Comparison of ENCODE assay signal across 8 cellular contexts in genomic region chr6:52551483-52552277, GRCh38. TPM values are rescaled to one million over a fixed set of nuclear protein-coding genes. Genes with fewer than 3 reads are reported as not detected.
DNase-seq lines count a peak whose midpoint lies in the region; ATAC-seq and TF ChIP-seq lines count a peak whose summit lies in the region.

No MANE protein-coding gene starts in this region.

- no peak overlapping the region for H2AFZ ChIP-seq in DND-41 (ENCODE audit: low read depth, low read length)

- intact Hi-C loops in colonic mucosa (cut with DNase I): loop anchor here (1.0 kb wide), 1 partner anchor 23 kb away; no protein-coding TSS in a partner anchor
- intact Hi-C loops in right lobe of liver (cut with DNase I): no loop called here
- intact Hi-C loops in uterus (cut with DNase I; ENCODE audit: low total_unique reads): no loop called here

- H3K9me3 ChIP-seq in DND-41 (ENCODE audit: insufficient read depth, low read length, severe bottlenecking) (no peaks in the 10 kb centered on the region), colonic mucosa (no peaks in the 10 kb centered on the region), right lobe of liver (no peaks in the 10 kb centered on the region), uterus (no peaks in the 10 kb centered on the region)

- H3K4me1 ChIP-seq in DND-41 (ENCODE audit: insufficient read depth, low read length) (no peaks in the 10 kb centered on the region), colonic mucosa (peaks cover 34% of the 10 kb centered on the region), right lobe of liver (peaks cover 0 to 50% (median 20%) of the 10 kb centered on the region in 4 donors), uterus (peaks cover 4 to 10% of the 10 kb centered on the region in 2 donors)

- no peak overlapping the region for H3K4me3 Mint-ChIP-seq in T-helper 2 cell treated with Interferon-gamma antibody and Interleukin-4, amounts not matched to agents 5 μg/mL and 100 μg/mL, for 36 hours

- TF ChIP-seq CTCF in DND-41 (IDR thresholded peaks at IDR 0.05; ENCODE audit: borderline replicate concordance, extremely low read depth, low read length, poor library complexity, severe bottlenecking): no peak
- no peak for TF ChIP-seq CTCF in colonic mucosa (IDR thresholded peaks at IDR 0.05)
- TF ChIP-seq CTCF in right lobe of liver (IDR thresholded peaks at IDR 0.05): no peak
- TF ChIP-seq CTCF in uterus (IDR thresholded peaks at IDR 0.05): no peak

- TF ChIP-seq POLR2A in right lobe of liver (IDR thresholded peaks at IDR 0.05) (no peak), uterus (IDR thresholded peaks at IDR 0.05) (no peak)

- H3K27ac ChIP-seq in DND-41 (ENCODE audit: low read length): no peak overlapping the region
- H3K27ac ChIP-seq in colonic mucosa: peak overlapping the region; percentile 49
- H3K27ac ChIP-seq in right lobe of liver: peak overlapping the region in 2 of 3 donors; percentile 55 to 71
- H3K27ac ChIP-seq in uterus: peak overlapping the region; percentile 45 to 76

- DNase-seq in DND-41 (no peak), NCI-H345 treated with DMSO at 0.1 percent for 48 hours (lab: John Stamatoyannopoulos, UW; ENCODE audit: unreplicated experiment) (peak; percentile 95), colonic mucosa (peak; percentile 66), right lobe of liver (peak; percentile 79 to 92 (median 85)), uterus (peak; percentile 40 to 61), GM19238 (ENCODE audit: insufficient read length, low spot score) (no peak)
- no peak for DNase-seq in T-helper 2 cell treated with Interferon-gamma antibody and Interleukin-4, amounts not matched to agents 5 μg/mL and 100 μg/mL, for 36 hours (ENCODE audit: low spot score)

- H3K36me3 ChIP-seq in DND-41 (ENCODE audit: insufficient read depth, low read length): 0 out of 2 replicates have a peak, but pooled peaks cover 3% of the 10 kb centered on the region
- no peaks in the 10 kb centered on the region for H3K36me3 ChIP-seq in colonic mucosa
- H3K36me3 ChIP-seq in right lobe of liver: no peaks in the 10 kb centered on the region
- H3K36me3 ChIP-seq in uterus: no peaks in the 10 kb centered on the region

- H3K79me2 ChIP-seq in DND-41 (ENCODE audit: insufficient read depth, low read length): peaks cover 60% of the 10 kb centered on the region

- no peaks in the 10 kb centered on the region for H3K9me3 Mint-ChIP-seq in T-helper 2 cell treated with Interferon-gamma antibody and Interleukin-4, amounts not matched to agents 5 μg/mL and 100 μg/mL, for 36 hours

- ATAC-seq in DND-41 (ENCODE audit: insufficient read depth, low read depth) (peak; percentile 25; the same call in 1 of the 3 replicates), right lobe of liver (peak; percentile 81 to 92 (median 88)), GM19035 (IDR thresholded peaks at IDR 0.05; ENCODE audit: unreplicated experiment) (no peak)

- H3K4me3 ChIP-seq in DND-41 (ENCODE audit: low read depth in 1 of 2, low read length in 2 of 2): no peak overlapping the region
- H3K4me3 ChIP-seq in colonic mucosa: no peak overlapping the region
- H3K4me3 ChIP-seq in right lobe of liver: peak overlapping the region in 1 of 3 donors; percentile 5
- no peak overlapping the region for H3K4me3 ChIP-seq in uterus

- H3K4me1 Mint-ChIP-seq in T-helper 2 cell treated with Interferon-gamma antibody and Interleukin-4, amounts not matched to agents 5 μg/mL and 100 μg/mL, for 36 hours (ENCODE audit: low read depth): peaks cover 19% of the 10 kb centered on the region

- H4K20me1 ChIP-seq in DND-41 (ENCODE audit: insufficient read depth, low read length): peaks cover 20% of the 10 kb centered on the region; the same call in 1 of the 2 replicates

- H3K27me3 ChIP-seq in DND-41 (ENCODE audit: insufficient read depth, low read length, poor library complexity) (no peaks in the 10 kb centered on the region), colonic mucosa (no peaks in the 10 kb centered on the region), right lobe of liver (no peaks in the 10 kb centered on the region), uterus (no peaks in the 10 kb centered on the region)

- 12% methylated on average over 11 of the region's 13 CpGs for WGBS in right lobe of liver (ENCODE audit: insufficient coverage, low coverage, low lambda C conversion rate, missing lambda C conversion rate)

- no peak overlapping the region for H3K9ac ChIP-seq in DND-41 (ENCODE audit: low read depth, low read length)
- H3K9ac ChIP-seq in colonic mucosa (ENCODE audit: low read depth in 2 of 2, low read length in 2 of 2): peak overlapping the region in 1 of 2 donors; percentile 46

- no peak overlapping the region for H3K4me2 ChIP-seq in DND-41 (ENCODE audit: insufficient read depth, low read length)

- H3K36me3 Mint-ChIP-seq in T-helper 2 cell treated with Interferon-gamma antibody and Interleukin-4, amounts not matched to agents 5 μg/mL and 100 μg/mL, for 36 hours (ENCODE audit: low read depth): no peaks in the 10 kb centered on the region

- no peak overlapping the region for H3K27ac Mint-ChIP-seq in T-helper 2 cell treated with Interferon-gamma antibody and Interleukin-4, amounts not matched to agents 5 μg/mL and 100 μg/mL, for 36 hours

- no peaks in the 10 kb centered on the region for H3K27me3 Mint-ChIP-seq in T-helper 2 cell treated with Interferon-gamma antibody and Interleukin-4, amounts not matched to agents 5 μg/mL and 100 μg/mL, for 36 hours (ENCODE audit: low read depth)

RNA-seq across cellular contexts. Expression of gene TRAM2, which starts 25.2 kb away (rescaled TPM):
- total RNA-seq in colonic mucosa (10 to 100 TPM; 19.1 to 21.2 TPM), right lobe of liver (10 to 100 TPM; 16.1 to 24.8 (median 17.8) TPM), uterus (10 to 100 TPM in 2 of 4 donors, 1 to 10 TPM in 2; 3.8 to 33.2 (median 17.6) TPM)

Comparison
In these comparisons a context has a peak if more than half of its experiments do, and no peak if none do; other contexts are left out.
1. DNase-seq: peak in NCI-H345 treated with DMSO at 0.1 percent for 48 hours (single experiment), colonic mucosa (single experiment), right lobe of liver (3 of 3) and uterus (2 of 2); none in DND-41 (single experiment), T-helper 2 cell treated with Interferon-gamma antibody and Interleukin-4, amounts not matched to agents 5 μg/mL and 100 μg/mL, for 36 hours (single experiment) and GM19238 (single experiment).